In genomic region chr3:12170207-12170606, GRCh38 we compare ENCODE assay signal across 21 cellular contexts. TPM values are rescaled to one million over a fixed set of nuclear protein-coding genes. Genes with fewer than 3 reads are reported as not detected.
DNase-seq lines count a peak whose midpoint lies in the region; ATAC-seq, FAIRE-seq and TF ChIP-seq lines count a peak whose summit lies in the region.
"Had no signal": no experiment of that assay in that cellular context is flagged by ENCODE, and none has a peak within 500 bp of the region (broad histone marks: within the 10 kb centered on the region; RNA-seq: fewer than 3 reads in every experiment).

No MANE protein-coding gene starts in this region.

- CTCF ChIA-PET in K562 (lab: Yijun Ruan, JAX; ENCODE audit: low intra/inter-chr PET ratio) = no interaction called here
- CTCF ChIA-PET in HepG2 (lab: Yijun Ruan, JAX; ENCODE audit: low intra/inter-chr PET ratio, low total read pairs) = no interaction called here

- ATAC-seq in K562 (no peak), lung (ENCODE audit: insufficient read depth, low FRiP score) (peak; percentile 72), HepG2 (no peak)
- ATAC-seq: activated naive CD8-positive, alpha-beta T cell treated with anti-CD3 and anti-CD28 coated beads, Interleukin-2, amount 50 U/mL, for 24 hours; left colon had no signal

- H3K4me2 ChIP-seq in K562 (ENCODE audit: insufficient read depth, low read length) (no peak overlapping the region), HepG2 (ENCODE audit: low read depth, low read length) (no peak overlapping the region)

- no TSS peak for BruUV-seq in K562 (replicated peaks; lab: Mats Ljungman, UMichigan)
- BruUV-seq in HepG2 (replicated peaks; lab: Mats Ljungman, UMichigan) = no TSS peak

- H3K27me3 ChIP-seq in K562 (ENCODE audit: control insufficient read depth in 2 of 2, insufficient read depth in 2 of 2, low read length in 2 of 2) (peaks cover 0 to 1% of the 10 kb centered on the region in 2 experiments; a peak in 2 of 5 replicates), lung (ENCODE audit: control insufficient read depth, insufficient read depth) (no peaks in the 10 kb centered on the region), HepG2 (ENCODE audit: control insufficient read depth in 1 of 2, insufficient read depth in 2 of 2, low read length in 2 of 2) (peaks cover 0 to 14% of the 10 kb centered on the region in 2 experiments; a peak in 2 of 5 replicates)
- H3K27me3 ChIP-seq: heart left ventricle, spleen, thyroid gland had no signal

- POLR2A ChIA-PET in K562 (lab: Yijun Ruan, JAX) (interaction anchor here (0.7 to 1.4 kb wide), 4 partner anchors 10 to 294 kb away, joined by 3 to 6 read pairs (median 4); no protein-coding TSS in a partner anchor), HepG2 (lab: Yijun Ruan, JAX) (no interaction called here)

- 5% methylated on average over 2 of the region's 2 CpGs for WGBS in K562 (ENCODE audit: insufficient coverage, low coverage, missing lambda C conversion rate)
- 52 to 67% methylated on average over 2 of the region's 2 CpGs for WGBS in lung, 2 donors
- 3% methylated on average over 2 of the region's 2 CpGs for WGBS in HepG2 (ENCODE audit: low lambda C conversion rate)

- H3K9me1 ChIP-seq in K562 (ENCODE audit: control insufficient read depth, insufficient read depth, low read length) = no peaks in the 10 kb centered on the region

- FAIRE-seq in K562 (lab: Jason Lieb, UNC) (no peak), RCC 7860 (lab: Jason Lieb, UNC) (no peak), HepG2 (lab: Jason Lieb, UNC) (no peak)
- FAIRE-seq: GM12891 had no signal

- H3K9ac ChIP-seq in K562 (ENCODE audit: insufficient read depth in 1 of 2, low read depth in 2 of 2, low read length in 2 of 2) (no peak overlapping the region), HepG2 (ENCODE audit: insufficient read depth, low read depth, low read length) (no peak overlapping the region)

- H3K36me3 ChIP-seq in K562 (ENCODE audit: control insufficient read depth, insufficient read depth, low read length) (no peaks in the 10 kb centered on the region), lung (ENCODE audit: control insufficient read depth in 2 of 2, insufficient read depth in 2 of 2, low read length in 2 of 2) (no peaks in the 10 kb centered on the region), HepG2 (replicated peaks in 1 of 2; ENCODE audit: control insufficient read depth in 1 of 2, insufficient read depth in 2 of 2, low read length in 2 of 2) (no peaks in the 10 kb centered on the region)
- H3K36me3 ChIP-seq: heart left ventricle, spleen, thyroid gland had no signal

- no peaks in the 10 kb centered on the region for H4K20me1 ChIP-seq in K562 (replicated peaks; ENCODE audit: control insufficient read depth, insufficient read depth, low read length)
- no peaks in the 10 kb centered on the region for H4K20me1 ChIP-seq in HepG2 (ENCODE audit: insufficient read depth, low read length)

- H3K27ac ChIP-seq in K562 (ENCODE audit: extremely low read depth, low read depth, low read length) (no peak overlapping the region), lung (ENCODE audit: low read depth in 1 of 2, low read length in 1 of 2) (no peak overlapping the region), HepG2 (ENCODE audit: extremely low read length, insufficient read depth, low read length) (no peak overlapping the region)
- H3K27ac ChIP-seq: SK-N-MC, thyroid gland had no signal

- TF ChIP-seq EP300 in K562 (IDR thresholded peaks at IDR 0.05; ENCODE audit: low read length) (no peak), HepG2 (IDR thresholded peaks at IDR 0.05; ENCODE audit: low read depth in 2 of 2, low read length in 2 of 2) (no peak), HepG2 (CRISPR knock-in tag; IDR thresholded peaks at IDR 0.05; ENCODE audit: borderline replicate concordance) (no peak)

- H3K4me1 ChIP-seq in K562 (replicated peaks in 1 of 2; ENCODE audit: control insufficient read depth in 2 of 2, insufficient read depth in 2 of 2, low read length in 2 of 2) = no peaks in the 10 kb centered on the region; a peak in 1 of 5 replicates
- no peaks in the 10 kb centered on the region for H3K4me1 ChIP-seq in lung (ENCODE audit: control insufficient read depth in 2 of 2, insufficient read depth in 2 of 2, low read length in 2 of 2)
- H3K4me1 ChIP-seq in HepG2 (ENCODE audit: insufficient read depth, low read length) = no peaks in the 10 kb centered on the region
- H3K4me1 ChIP-seq: spleen, thyroid gland had no signal

- no peaks in the 10 kb centered on the region for H3K9me3 ChIP-seq in K562 (replicated peaks; ENCODE audit: control insufficient read depth, insufficient read depth, low read depth, low read length)
- H3K9me3 ChIP-seq in lung (ENCODE audit: control insufficient read depth in 2 of 2, insufficient read depth in 1 of 2, low read length in 1 of 2) = peaks cover 0 to 9% of the 10 kb centered on the region in 2 donors
- peaks cover 10% of the 10 kb centered on the region for H3K9me3 ChIP-seq in HepG2 (ENCODE audit: low read length)
- H3K9me3 ChIP-seq: thyroid gland had no signal

- TF ChIP-seq RAD21 in K562 (CRISPR knock-in tag; conservative IDR thresholded peaks at IDR 0.05 in 1 of 2, IDR thresholded peaks at IDR 0.05 in 1 of 2) = no peak
- no peak for TF ChIP-seq RAD21 in HepG2 (CRISPR knock-in tag; IDR thresholded peaks at IDR 0.05)

- intact Hi-C loops in K562 (cut with micrococcal nuclease) (no loop called here), HepG2 (cut with micrococcal nuclease; ENCODE audit: unreplicated experiment) (no loop called here)

- in situ Hi-C loops in K562 (cut with MboI) = no loop called here
- in situ Hi-C loops in HepG2 (cut with HindIII; ENCODE audit: extremely low pct_ligation_motif_present, low pct_unique_long_range_greater_than_20kb) = no loop called here

- DNase-seq in AG08396 (ENCODE audit: low spot score) (peak; percentile 73), M059J (ENCODE audit: low read depth) (peak; percentile 25), K562 (ENCODE audit: extremely low read depth in 1 of 4, low spot score in 3 of 4) (no peak), lung (ENCODE audit: low spot score) (no peak), epidermal melanocyte (ENCODE audit: insufficient read length, low spot score) (no peak), nucleus accumbens (lab: John Stamatoyannopoulos, UW) (no peak), RCC 7860 (ENCODE audit: low spot score) (no peak), HepG2 (ENCODE audit: low spot score) (no peak)
- DNase-seq: activated B cell treated with CpG ODN at 0.5 μM for 24 hours; activated naive CD8-positive, alpha-beta T cell treated with anti-CD3 and anti-CD28 coated beads, Interleukin-2, amount 50 U/mL, for 24 hours; activated T-cell treated with anti-CD3 and anti-CD28 coated beads for 4 hours; DMS53; heart left ventricle; KG1; left colon; NCI-H1930; spleen had no signal

- TF ChIP-seq CTCF in K562 (IDR thresholded peaks at IDR 0.05 in 2 of 3, conservative IDR thresholded peaks at IDR 0.05 in 1 of 3; ENCODE audit: insufficient read depth in 2 of 3, low read depth in 1 of 3, low read length in 3 of 3) (no peak), lung (IDR thresholded peaks at IDR 0.05; ENCODE audit: control extremely low read depth, extremely low read depth) (no peak), HepG2 (CRISPR knock-in tag; IDR thresholded peaks at IDR 0.05) (no peak)

- no peak overlapping the region for H3K4me3 ChIP-seq in K562
- no peak overlapping the region for H3K4me3 ChIP-seq in lung
- no peak overlapping the region for H3K4me3 ChIP-seq in HepG2 (replicated peaks in 1 of 3; ENCODE audit: insufficient read depth in 1 of 3, low read depth in 2 of 3, low read length in 3 of 3)
- H3K4me3 ChIP-seq: heart left ventricle, SK-N-MC, spleen, thyroid gland had no signal

- no peaks in the 10 kb centered on the region for H3K79me2 ChIP-seq in K562 (ENCODE audit: control insufficient read depth, insufficient read depth, low read length)
- no peaks in the 10 kb centered on the region for H3K79me2 ChIP-seq in HepG2 (ENCODE audit: insufficient read depth, low read length)

- TF ChIP-seq POLR2A in K562 (conservative IDR thresholded peaks at IDR 0.05) (no peak), HepG2 (IDR thresholded peaks at IDR 0.05; ENCODE audit: insufficient read depth in 1 of 2, low read depth in 2 of 2, low read length in 2 of 2) (no peak)

- H2AFZ ChIP-seq in K562 (ENCODE audit: low read depth, low read length) (no peak overlapping the region), HepG2 (ENCODE audit: low read length) (no peak overlapping the region)

RNA-seq across cellular contexts. Expression of gene TIMP4, which starts 11.5 kb away (rescaled TPM):
- 5.1 and 8.9 TPM in 2 replicates for total RNA-seq in M059J (2014; rRNA removed; shearing (Covaris generic))
- total RNA-seq in K562 (2011; cell fraction: chromatin; rRNA removed; ENCODE audit: low replicate concordance) = not detected in 2 replicates
- not detected in 2 replicates for total RNA-seq in K562 (2011; cell fraction: nucleolus; rRNA removed)
- total RNA-seq in K562 (2011; cell fraction: nucleoplasm; rRNA removed) = not detected in 2 replicates
- total RNA-seq in K562 (2014; rRNA removed) = not detected in 2 replicates
- total RNA-seq in K562 (2014; rRNA removed; fragmentation: Illumina TruSeq; extraction: Trizol) = 0.07 and 0.10 TPM in 2 replicates
- not detected in 2 replicates for total RNA-seq in K562 (2015; rRNA removed; fragmentation: Illumina TruSeq; extraction: Trizol)
- not detected in 2 replicates for total RNA-seq in K562 (2021)
- polyA plus RNA-seq in K562 (2011; rRNA removed) = not detected in 2 replicates
- 0.03 TPM in 1 of 2 replicates, not detected in the other for polyA plus RNA-seq in K562 (2011; cell fraction: cytosol; rRNA removed)
- not detected in 2 replicates for polyA plus RNA-seq in K562 (2011; cell fraction: nucleus; rRNA removed)
- polyA plus RNA-seq in K562 (2012) = 0.09 and 0.47 TPM in 2 replicates
- 0.08 TPM in 1 of 2 replicates, not detected in the other for polyA plus RNA-seq in K562 (2014; fragmentation: Illumina TruSeq; extraction: Trizol)
- under 1 TPM in 1 of 2 experiments, not detected in 1; 0.03 TPM for polyA plus RNA-seq in K562 (2014; fragmentation: Nextera tagmentation; extraction: Ambion mirVana)
- polyA plus RNA-seq in K562 (2014; rRNA removed) = not detected in 2 replicates
- not detected in 2 replicates for polyA minus RNA-seq in K562 (2011; rRNA and poly(A)+ RNA removed)
- not detected in 2 replicates for polyA minus RNA-seq in K562 (2011; cell fraction: cytosol; rRNA and poly(A)+ RNA removed)
- not detected in 2 replicates for polyA minus RNA-seq in K562 (2011; cell fraction: nucleus; rRNA and poly(A)+ RNA removed)
- 10 to 100 TPM in 1 of 2 donors, under 1 TPM in 1; 0.48 to 17.2 TPM for total RNA-seq in lung
- 10 to 100 TPM in 1 of 2 donors, 1 to 10 TPM in 1; 1.4 to 22.2 TPM for polyA plus RNA-seq in lung
- 0.07 TPM in 1 of 2 replicates, not detected in the other for total RNA-seq in HepG2 (2016; rRNA removed; fragmentation: Illumina TruSeq; extraction: Trizol)
- total RNA-seq in HepG2 (2016; cell fraction: cytosol; rRNA removed; fragmentation: Illumina TruSeq; extraction: Trizol; ENCODE audit: low read depth) = 0.26 TPM in 1 of 2 replicates, not detected in the other
- total RNA-seq in HepG2 (2016; cell fraction: insoluble cytoplasmic fraction; rRNA removed; fragmentation: Illumina TruSeq; extraction: Trizol) = not detected in 2 replicates
- 0.09 and 0.17 TPM in 2 replicates for total RNA-seq in HepG2 (2016; cell fraction: membrane; rRNA removed; fragmentation: Illumina TruSeq; extraction: Trizol)
- not detected in 2 replicates for total RNA-seq in HepG2 (2016; cell fraction: nucleus; rRNA removed; fragmentation: Illumina TruSeq; extraction: Trizol)
- polyA plus RNA-seq in HepG2 (2011; rRNA removed) = 0.05 TPM in 1 of 2 replicates, not detected in the other
- 0.08 TPM in 1 of 2 replicates, not detected in the other for polyA plus RNA-seq in HepG2 (2011; cell fraction: cytosol; rRNA removed)
- polyA plus RNA-seq in HepG2 (2011; cell fraction: nucleus; rRNA removed) = not detected in 2 replicates
- 0.19 TPM in 1 of 2 replicates, not detected in the other for polyA plus RNA-seq in HepG2 (2012)
- polyA plus RNA-seq in HepG2 (2016; cell fraction: cytosol; fragmentation: Illumina TruSeq; extraction: Trizol; ENCODE audit: low read depth) = 0.08 and 0.23 TPM in 2 replicates
- not detected in 2 replicates for polyA plus RNA-seq in HepG2 (2016; cell fraction: insoluble cytoplasmic fraction; fragmentation: Illumina TruSeq; extraction: Trizol; ENCODE audit: low read depth)
- 0.15 and 0.19 TPM in 2 replicates for polyA plus RNA-seq in HepG2 (2016; cell fraction: membrane; fragmentation: Illumina TruSeq; extraction: Trizol; ENCODE audit: low read depth)
- polyA plus RNA-seq in HepG2 (2016; cell fraction: nucleus; fragmentation: Illumina TruSeq; extraction: Trizol; ENCODE audit: insufficient read depth, low read depth) = 0.29 TPM in 1 of 2 replicates, not detected in the other
- 8.5 TPM in 1 of 2 replicates, not detected in the other for polyA minus RNA-seq in HepG2 (2011; rRNA and poly(A)+ RNA removed; ENCODE audit: low replicate concordance)
- polyA minus RNA-seq in HepG2 (2011; cell fraction: cytosol; rRNA and poly(A)+ RNA removed) = not detected in 2 replicates
- not detected in 2 replicates for polyA minus RNA-seq in HepG2 (2011; cell fraction: nucleus; rRNA and poly(A)+ RNA removed)
- total RNA-seq: activated B cell treated with CpG ODN at 0.5 μM for 24 hours had no signal
- polyA plus RNA-seq: neural cell had no signal

Comparison
In these comparisons a context has a peak if more than half of its experiments do, and no peak if none do; other contexts are left out.
1. DNase-seq: peak in AG08396 (single experiment) and M059J (single experiment); none in K562 (0 of 4), lung (single experiment), epidermal melanocyte (single experiment), nucleus accumbens (0 of 56), RCC 7860 (single experiment) and HepG2 (single experiment).